ENCODE assay signal across 8 cellular contexts in genomic region chrX:8783100-8784098, GRCh38. TPM values are rescaled to one million over a fixed set of nuclear protein-coding genes. Genes with fewer than 3 reads are reported as not detected.
DNase-seq lines count a peak whose midpoint lies in the region; ATAC-seq and TF ChIP-seq lines count a peak whose summit lies in the region.

No MANE protein-coding gene starts in this region.

- no peaks in the 10 kb centered on the region for H3K9me3 ChIP-seq in gastrocnemius medialis

- no peak overlapping the region for H3K27ac ChIP-seq in gastrocnemius medialis

- TF ChIP-seq CTCF in GM12872 (IDR thresholded peaks at IDR 0.05; ENCODE audit: insufficient read depth, low read depth, low read length) = peak; percentile 57
- peak; percentile 45 for TF ChIP-seq CTCF in fibroblast of villous mesenchyme (IDR thresholded peaks at IDR 0.05; ENCODE audit: insufficient read depth, low read depth, low read length)
- TF ChIP-seq CTCF in gastrocnemius medialis (IDR thresholded peaks at IDR 0.05 in 4 of 5, conservative IDR thresholded peaks at IDR 0.05 in 1 of 5) = peak in 1 of 5 experiments; percentile 15

- in situ Hi-C loops in gastrocnemius medialis (cut with MboI; ENCODE audit: low sequenced_read_pairs in 4 of 4) = no loop called here

- H3K4me3 ChIP-seq in fibroblast of villous mesenchyme (ENCODE audit: low read depth, low read length) (no peak overlapping the region), gastrocnemius medialis (no peak overlapping the region)

- no peaks in the 10 kb centered on the region for H3K4me1 ChIP-seq in gastrocnemius medialis

- H3K36me3 ChIP-seq in gastrocnemius medialis = no peaks in the 10 kb centered on the region

- intact Hi-C loops in gastrocnemius medialis (cut with DNase I; ENCODE audit: low total_unique reads) = no loop called here

- ATAC-seq in HG03521 (IDR thresholded peaks at IDR 0.05; ENCODE audit: unreplicated experiment) = peak; percentile 79
- no peak for ATAC-seq in HG02798 (IDR thresholded peaks at IDR 0.05; ENCODE audit: poor library complexity, unreplicated experiment)
- no peak for ATAC-seq in gastrocnemius medialis

- TF ChIP-seq POLR2A in gastrocnemius medialis (IDR thresholded peaks at IDR 0.05) = no peak

- H3K27me3 ChIP-seq in gastrocnemius medialis = no peaks in the 10 kb centered on the region

- DNase-seq in activated T-cell treated with anti-CD3 and anti-CD28 coated beads for 4 hours (peak; percentile 5), fibroblast of villous mesenchyme (ENCODE audit: low read depth) (no peak), NCI-H345 treated with DMSO at 0.1 percent for 48 hours (lab: John Stamatoyannopoulos, UW; ENCODE audit: unreplicated experiment) (no peak), gastrocnemius medialis (no peak)
- peak; percentile 22 for DNase-seq in stimulated activated CD4-positive, alpha-beta T cell treated with anti-CD3 and anti-CD28 coated beads, Interleukin-4, amount 100 ng/mL, for 1 hour

RNA-seq across cellular contexts. Expression of gene FAM9A, which starts 17.8 kb away (rescaled TPM):
- total RNA-seq in fibroblast of villous mesenchyme (not detected in 2 replicates), gastrocnemius medialis (not detected)

RNA-seq across cellular contexts. Expression of gene ANOS1, which starts 51.5 kb away (rescaled TPM):
- total RNA-seq in fibroblast of villous mesenchyme (1.7 and 1.9 TPM in 2 replicates), gastrocnemius medialis (10 to 100 TPM in 3 of 4 donors, 1 to 10 TPM in 1; 5.0 to 27.8 (median 13.0) TPM)

Comparison
In these comparisons a context has a peak if more than half of its experiments do, and no peak if none do; other contexts are left out.
1. DNase-seq: peak in activated T-cell treated with anti-CD3 and anti-CD28 coated beads for 4 hours (single experiment) and stimulated activated CD4-positive, alpha-beta T cell treated with anti-CD3 and anti-CD28 coated beads, Interleukin-4, amount 100 ng/mL, for 1 hour (single experiment); none in fibroblast of villous mesenchyme (single experiment), NCI-H345 treated with DMSO at 0.1 percent for 48 hours (single experiment) and gastrocnemius medialis (0 of 2).